ENCODE assay signal across 9 cellular contexts in the genomic region with DNA sequence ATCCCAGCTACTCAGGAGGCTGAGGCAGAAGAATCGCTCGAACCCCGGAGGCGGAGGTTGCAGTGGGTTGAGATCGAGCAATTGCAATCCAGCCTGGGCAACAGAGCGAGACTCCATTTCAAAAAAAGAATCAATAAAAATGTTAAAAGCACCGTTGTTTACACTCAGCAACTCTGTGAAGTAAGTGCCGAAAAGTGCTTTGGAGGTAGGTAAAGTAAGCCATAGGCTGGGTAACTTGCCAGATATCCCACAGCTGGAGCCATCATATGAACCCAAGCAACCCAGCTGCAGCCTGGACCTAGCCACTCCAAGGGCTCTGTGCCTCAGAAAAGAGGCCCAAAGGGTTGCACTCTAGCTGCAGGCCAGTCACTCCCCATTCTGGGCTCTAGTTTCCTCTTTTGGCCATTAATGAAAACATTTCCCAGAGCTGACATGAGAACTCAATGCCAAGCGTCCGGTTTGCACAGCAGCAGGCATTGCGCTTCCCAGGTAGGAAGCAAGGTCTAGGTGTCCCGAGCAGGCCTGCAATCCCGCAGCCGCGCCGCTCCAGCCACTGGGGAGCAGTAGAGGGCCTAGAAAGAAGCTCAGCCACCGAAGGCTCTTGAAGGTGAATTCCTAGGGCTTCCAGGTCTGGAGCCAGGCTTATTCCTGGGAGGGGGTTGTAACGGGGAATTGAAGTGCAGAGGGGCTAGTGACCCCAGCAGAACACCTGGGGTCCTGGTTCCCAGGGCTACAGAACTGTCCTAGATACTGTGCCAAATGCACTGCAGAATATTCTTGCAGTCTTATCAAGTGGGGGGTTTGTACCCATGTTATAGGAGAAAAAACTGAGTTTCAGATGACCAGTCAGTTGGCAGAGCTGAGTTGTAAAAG. TPM values are rescaled to one million over a fixed set of nuclear protein-coding genes. Genes with fewer than 3 reads are reported as not detected.
DNase-seq lines count a peak whose midpoint lies in the region; ATAC-seq, FAIRE-seq and TF ChIP-seq lines count a peak whose summit lies in the region.
"Had no signal": no experiment of that assay in that cellular context is flagged by ENCODE, and none has a peak within 500 bp of the region (broad histone marks: within the 10 kb centered on the region; RNA-seq: fewer than 3 reads in every experiment).

No MANE protein-coding gene starts in this region.

- no peak overlapping the region for H2AK5ac ChIP-seq in IMR-90 (ENCODE audit: low read depth, low read length)

- H3K27me3 ChIP-seq in IMR-90 (ENCODE audit: control insufficient read depth, insufficient read depth, low read length) = peaks cover 9% of the 10 kb centered on the region; the same call in 1 of the 2 replicates
- H3K27me3 ChIP-seq in Panc1 (ENCODE audit: control insufficient read depth, insufficient read depth, low read length) = no peaks in the 10 kb centered on the region

- no peak overlapping the region for H3K4me2 ChIP-seq in IMR-90 (ENCODE audit: low read depth, low read length)

- H4K20me1 ChIP-seq in IMR-90 (ENCODE audit: insufficient read depth, low read length) = peaks cover 56% of the 10 kb centered on the region

- H3K9me1 ChIP-seq in IMR-90 (ENCODE audit: insufficient read depth, low read length) = no peaks in the 10 kb centered on the region

- ATAC-seq in IMR-90 (ENCODE audit: low read depth) = peak; percentile 62
- ATAC-seq in Panc1 = peak; percentile 84
- ATAC-seq in HG03460 (IDR thresholded peaks at IDR 0.05; ENCODE audit: unreplicated experiment) = no peak

- no peak overlapping the region for H3K14ac ChIP-seq in IMR-90 (replicated peaks; ENCODE audit: low read depth, low read length)

- H4K8ac ChIP-seq in IMR-90 (ENCODE audit: low read depth in 2 of 2, low read length in 2 of 2) = no peak overlapping the region

- no peak overlapping the region for H4K5ac ChIP-seq in IMR-90 (ENCODE audit: low read depth, low read length)

- H3K4me1 ChIP-seq in IMR-90 (ENCODE audit: control insufficient read depth, insufficient read depth, low read length) (peaks cover 1% of the 10 kb centered on the region; the same call in 1 of the 2 replicates), Panc1 (ENCODE audit: control insufficient read depth, insufficient read depth, low read length) (peaks cover 4% of the 10 kb centered on the region)

- TF ChIP-seq POLR2A in IMR-90 (IDR thresholded peaks at IDR 0.05; ENCODE audit: low read depth, low read length) = peak; percentile 48; the same call in 1 of the 2 replicates

- WGBS in IMR-90 (ENCODE audit: extremely low coverage in 2 of 2, insufficient read length in 1 of 2), 2 experiments = 60% methylated on average over 8 of the region's 18 CpGs; no CpG with 5 or more reads in 1 of the 2 experiments

- no TSS peak for BruUV-seq in IMR-90 (replicated peaks; lab: Mats Ljungman, UMichigan)
- BruUV-seq in Panc1 (replicated peaks; lab: Mats Ljungman, UMichigan) = no TSS peak

- DNase-seq in D721Med (ENCODE audit: insufficient read length, low spot score) = peak; percentile 51
- DNase-seq in IMR-90 = peak; percentile 59
- peak; percentile 53 for DNase-seq in Panc1 (ENCODE audit: low read depth, low spot score)
- peak; percentile 88 for DNase-seq in activated effector memory CD4-positive, alpha-beta T cell treated with anti-CD3 and anti-CD28 coated beads, Interleukin-2, amount 50 U/mL, for 16 hours
- peak; percentile 30 to 56 for DNase-seq in frontal cortex (ENCODE audit: low spot score in 2 of 2)
- DNase-seq in posterior cingulate gyrus = peak; percentile 39 to 95 (median 70)
- DNase-seq in SKM-1 treated with dmso at 0.1 percent for 144 hours (lab: John Stamatoyannopoulos, UW; ENCODE audit: unreplicated experiment) = no peak

- H3K4ac ChIP-seq in IMR-90 (ENCODE audit: low read depth, low read length) = no peak overlapping the region

- H3K4me3 ChIP-seq in IMR-90 (ENCODE audit: insufficient read depth, low read depth, low read length) = no peak overlapping the region
- no peak overlapping the region for H3K4me3 ChIP-seq in Panc1 (ENCODE audit: low read depth in 2 of 2, low read length in 2 of 2)

- no peak overlapping the region for H2BK5ac ChIP-seq in IMR-90 (ENCODE audit: low read depth, low read length, poor library complexity, severe bottlenecking)

- dilution Hi-C loops in IMR-90 (cut with HindIII; ENCODE audit: low sequenced_read_pairs, unreplicated experiment) = no loop called here

- H4K91ac ChIP-seq in IMR-90 (ENCODE audit: insufficient read depth, low read depth, low read length) = no peak overlapping the region

- intact Hi-C loops in IMR-90 (cut with micrococcal nuclease) = loop anchor here (1.0 kb wide), 1 partner anchor 78 kb away; no protein-coding TSS in a partner anchor
- intact Hi-C loops in Panc1 (cut with micrococcal nuclease; ENCODE audit: unreplicated experiment) = no loop called here
- intact Hi-C loops in posterior cingulate gyrus (cut with DNase I) = loop anchor here (1.0 kb wide), 1 partner anchor 78 kb away; no protein-coding TSS in a partner anchor

- TF ChIP-seq CTCF in D721Med (IDR thresholded peaks at IDR 0.05; ENCODE audit: insufficient read depth, missing control alignments) (peak; percentile 58), IMR-90 (conservative IDR thresholded peaks at IDR 0.05; ENCODE audit: low read depth, low read length) (peak; percentile 55), Panc1 (IDR thresholded peaks at IDR 0.05) (peak; percentile 84)

- no peak overlapping the region for H3K23ac ChIP-seq in IMR-90 (ENCODE audit: low read depth, low read length)

- no peak overlapping the region for H2BK120ac ChIP-seq in IMR-90 (ENCODE audit: low read depth, low read length)

- peak overlapping the region; percentile 91 for H2AK9ac ChIP-seq in IMR-90 (replicated peaks; ENCODE audit: low read depth, low read length, poor library complexity)

- no peak overlapping the region for H3K56ac ChIP-seq in IMR-90 (ENCODE audit: extremely low read depth, insufficient read depth, low read length)

- peak; percentile 60 for TF ChIP-seq RAD21 in IMR-90 (IDR thresholded peaks at IDR 0.05; ENCODE audit: low read length)

- no peak overlapping the region for H2AFZ ChIP-seq in IMR-90 (replicated peaks; ENCODE audit: low read length, poor library complexity)

- H3K18ac ChIP-seq in IMR-90 (ENCODE audit: low read depth, low read length) = no peak overlapping the region

- H3K27ac ChIP-seq in IMR-90 (ENCODE audit: insufficient read depth, low read length) = no peak overlapping the region
- no peak overlapping the region for H3K27ac ChIP-seq in Panc1 (ENCODE audit: low read length)

- H3K9me3 ChIP-seq in IMR-90 (ENCODE audit: control insufficient read depth, insufficient read depth, low read length) = no peaks in the 10 kb centered on the region
- no peaks in the 10 kb centered on the region for H3K9me3 ChIP-seq in Panc1 (ENCODE audit: control insufficient read depth, insufficient read depth, low read depth, low read length)

- H3K36me3 ChIP-seq in IMR-90 (ENCODE audit: control insufficient read depth, insufficient read depth, low read length) (peaks cover 42% of the 10 kb centered on the region), Panc1 (ENCODE audit: control insufficient read depth, insufficient read depth, low read length) (no peaks in the 10 kb centered on the region; the same call in 1 of the 2 replicates)

- FAIRE-seq in D721Med (lab: Jason Lieb, UNC) = no peak
- no peak for FAIRE-seq in frontal cortex (lab: Jason Lieb, UNC)

- H3K9ac ChIP-seq in IMR-90 (ENCODE audit: low read depth, low read length) = no peak overlapping the region

- H2BK20ac ChIP-seq in IMR-90 (ENCODE audit: low read depth, low read length) = no peak overlapping the region

- H2BK15ac ChIP-seq in IMR-90 (ENCODE audit: low read depth, low read length) = no peak overlapping the region

- H3K79me1 ChIP-seq in IMR-90 (ENCODE audit: low read depth in 1 of 2, low read length in 2 of 2) = peaks cover 9 to 25% of the 10 kb centered on the region in 2 experiments

- in situ Hi-C loops in IMR-90 (cut with MboI; ENCODE audit: low sequenced_read_pairs) (no loop called here), Panc1 (cut with HindIII; ENCODE audit: low pct_unique_long_range_greater_than_20kb, low sequenced_read_pairs) (no loop called here)

- CTCF ChIA-PET in IMR-90 (lab: Yijun Ruan, JAX) = interaction anchor here (1.5 kb wide), 1 partner anchor 8 kb away, joined by 6 read pairs; no protein-coding TSS in a partner anchor
- CTCF ChIA-PET in Panc1 (lab: Charles Lee) = interaction anchor here (0.9 kb wide), 1 partner anchor 42 kb away, joined by 3 read pairs; no protein-coding TSS in a partner anchor

- POLR2A ChIA-PET in IMR-90 (lab: Charles Lee; ENCODE audit: unreplicated experiment) (interaction anchor here (1.7 kb wide), 1 partner anchor 13 kb away, joined by 7 read pairs; a partner anchor contains a TSS), Panc1 (lab: Charles Lee) (interaction anchor here (1.3 kb wide), 1 partner anchor 78 kb away, joined by 11 read pairs; no protein-coding TSS in a partner anchor)

RNA-seq across cellular contexts. Expression of a gene that starts 4.1 kb away (rescaled TPM):
- not detected in 2 replicates for total RNA-seq in IMR-90 (2012; rRNA removed)
- 0.19 and 0.24 TPM in 2 replicates for polyA plus RNA-seq in IMR-90 (2012; rRNA removed)
- 0.10 and 0.37 TPM in 2 replicates for polyA plus RNA-seq in IMR-90 (2012; cell fraction: cytosol; rRNA removed)
- 0.06 and 0.25 TPM in 2 replicates for polyA plus RNA-seq in IMR-90 (2012; cell fraction: nucleus; rRNA removed; ENCODE audit: low replicate concordance)
- 0.59 TPM for total RNA-seq in Panc1 (2021; ENCODE audit: unreplicated experiment)
- polyA plus RNA-seq in Panc1 (2012; ENCODE audit: insufficient read length) = 0.74 TPM
- not detected for total RNA-seq in frontal cortex

RNA-seq across cellular contexts. Expression of a gene that starts 10.0 kb away (rescaled TPM):
- total RNA-seq in IMR-90 (2012; rRNA removed) = 11.5 and 12.5 TPM in 2 replicates
- 47.1 and 51.2 TPM in 2 replicates for polyA plus RNA-seq in IMR-90 (2012; rRNA removed)
- 42.5 and 58.8 TPM in 2 replicates for polyA plus RNA-seq in IMR-90 (2012; cell fraction: cytosol; rRNA removed)
- 228 and 380 TPM in 2 replicates for polyA plus RNA-seq in IMR-90 (2012; cell fraction: nucleus; rRNA removed; ENCODE audit: low replicate concordance)
- total RNA-seq in Panc1 (2021; ENCODE audit: unreplicated experiment) = 69.5 TPM
- 106 TPM for polyA plus RNA-seq in Panc1 (2012; ENCODE audit: insufficient read length)
- 10.2 TPM for total RNA-seq in frontal cortex

RNA-seq across cellular contexts. Expression of a gene that starts 13.0 kb away (rescaled TPM):
- total RNA-seq in IMR-90 (2012; rRNA removed) = 230 and 299 TPM in 2 replicates
- 1,882 and 3,988 TPM in 2 replicates for polyA plus RNA-seq in IMR-90 (2012; rRNA removed)
- 1,236 and 2,903 TPM in 2 replicates for polyA plus RNA-seq in IMR-90 (2012; cell fraction: cytosol; rRNA removed)
- polyA plus RNA-seq in IMR-90 (2012; cell fraction: nucleus; rRNA removed; ENCODE audit: low replicate concordance) = 465 and 1,276 TPM in 2 replicates
- 1,349 TPM for total RNA-seq in Panc1 (2021; ENCODE audit: unreplicated experiment)
- polyA plus RNA-seq in Panc1 (2012; ENCODE audit: insufficient read length) = 1,726 TPM
- total RNA-seq in frontal cortex = 395 TPM

RNA-seq across cellular contexts. Expression of a gene that starts 28.2 kb away (rescaled TPM):
- total RNA-seq in IMR-90 (2012; rRNA removed) = not detected in 2 replicates
- polyA plus RNA-seq in IMR-90 (2012; rRNA removed) = not detected in 2 replicates
- polyA plus RNA-seq in IMR-90 (2012; cell fraction: cytosol; rRNA removed) = not detected in 2 replicates
- polyA plus RNA-seq in IMR-90 (2012; cell fraction: nucleus; rRNA removed; ENCODE audit: low replicate concordance) = not detected in 2 replicates
- total RNA-seq in Panc1 (2021; ENCODE audit: unreplicated experiment) = not detected
- polyA plus RNA-seq in Panc1 (2012; ENCODE audit: insufficient read length) = not detected
- total RNA-seq in frontal cortex = not detected
- total RNA-seq: urinary bladder had no signal
- polyA plus RNA-seq: urinary bladder had no signal

RNA-seq across cellular contexts. Expression of a gene that starts 28.5 kb away (rescaled TPM):
- total RNA-seq in IMR-90 (2012; rRNA removed) (not detected in 2 replicates), Panc1 (2021; ENCODE audit: unreplicated experiment) (not detected), frontal cortex (not detected)
- polyA plus RNA-seq in IMR-90 (2012; rRNA removed) = not detected in 2 replicates
- not detected in 2 replicates for polyA plus RNA-seq in IMR-90 (2012; cell fraction: cytosol; rRNA removed)
- not detected in 2 replicates for polyA plus RNA-seq in IMR-90 (2012; cell fraction: nucleus; rRNA removed; ENCODE audit: low replicate concordance)
- not detected for polyA plus RNA-seq in Panc1 (2012; ENCODE audit: insufficient read length)
- total RNA-seq: urinary bladder had no signal
- polyA plus RNA-seq: urinary bladder had no signal
